ENCODE assay signal across 37 cellular contexts in genomic region chr1:102015728-102016127, GRCh38. TPM values are rescaled to one million over a fixed set of nuclear protein-coding genes. Genes with fewer than 3 reads are reported as not detected.
"Had no signal": no experiment of that assay in that cellular context is flagged by ENCODE, and none has a peak within 500 bp of the region (broad histone marks: within the 10 kb centered on the region; RNA-seq: fewer than 3 reads in every experiment).

No MANE protein-coding gene starts in this region.

- H3K27me3 ChIP-seq: adrenal gland, ascending aorta, body of pancreas, brain microvascular endothelial cell, breast epithelium, cardiac muscle cell had no signal

- DNase-seq: activated effector memory CD4-positive, alpha-beta T cell treated with anti-CD3 and anti-CD28 coated beads, Interleukin-2, amount 50 U/mL, for 16 hours; activated effector memory CD4-positive, alpha-beta T cell treated with Interleukin-2 at 50 U/mL for 16 hours; activated gamma-delta T cell; activated gamma-delta T cell treated with Interleukin-2 at 50 U/mL for 16 hours; activated naive CD4-positive, alpha-beta T cell; activated naive CD4-positive, alpha-beta T cell treated with anti-CD3 and anti-CD28 coated beads for 36 hours; activated naive CD4-positive, alpha-beta T cell treated with anti-CD3 and anti-CD28 coated beads, Interleukin-2, amount 10 ng/mL, durations not matched to agents 7 days and 5 days; activated naive CD4-positive, alpha-beta T cell treated with anti-CD3 and anti-CD28 coated beads, Interleukin-2, amount 50 U/mL, for 16 hours; activated naive CD4-positive, alpha-beta T cell treated with Interleukin-2 at 50 U/mL for 16 hours; activated naive CD8-positive, alpha-beta T cell treated with anti-CD3 and anti-CD28 coated beads for 36 hours; activated naive CD8-positive, alpha-beta T cell treated with anti-CD3 and anti-CD28 coated beads, Interleukin-2, amount 10 ng/mL, durations not matched to agents 7 days and 5 days; activated naive CD8-positive, alpha-beta T cell treated with anti-CD3 and anti-CD28 coated beads, Interleukin-2, amount 50 U/mL, for 24 hours; activated T-cell treated with anti-CD3 and anti-CD28 coated beads, Interleukin-2, amount 50 U/mL, for 1 hour; activated T-cell treated with anti-CD3 and anti-CD28 coated beads, Interleukin-2, amount 50 U/mL, for 24 hours; activated T-cell treated with anti-CD3 and anti-CD28 coated beads, Interleukin-2, amount 50 U/mL, for 4 hours; activated T-cell treated with anti-CD3 and anti-CD28 coated beads, Interleukin-2, amount 50 U/mL, for 48 hours; activated T-cell treated with anti-CD3 and anti-CD28 coated beads, Interleukin-2, amount 50 U/mL, for 72 hours; adrenal gland; amniotic stem cell; amygdala; anterior cingulate cortex; aorta; body of pancreas; brain microvascular endothelial cell; caudate nucleus; central memory CD4-positive, alpha-beta T cell; cerebellar nuclear complex had no signal

- H3K4me3 ChIP-seq: adrenal gland, ascending aorta, body of pancreas, breast epithelium, cardiac muscle cell had no signal

- H3K4me1 ChIP-seq: adrenal gland, ascending aorta, body of pancreas, breast epithelium had no signal

- ATAC-seq: activated naive CD4-positive, alpha-beta T cell treated with anti-CD3 and anti-CD28 coated beads, Interleukin-2, amount 50 U/mL, for 72 hours; activated naive CD8-positive, alpha-beta T cell treated with anti-CD3 and anti-CD28 coated beads, Interleukin-2, amount 50 U/mL, for 24 hours; activated T-cell treated with anti-CD3 and anti-CD28 coated beads, Interleukin-2, amount 50 U/mL, for 4 hours; activated T-cell treated with anti-CD3 and anti-CD28 coated beads, Interleukin-2, amount 50 U/mL, for 72 hours; activated T-helper 17 cell treated with anti-CD3 and anti-CD28 coated beads, Interleukin-2, amount 50 U/mL, for 72 hours; body of pancreas had no signal

- H3K9me3 ChIP-seq: adrenal gland, ascending aorta, body of pancreas had no signal

- H3K36me3 ChIP-seq: adrenal gland, ascending aorta, brain microvascular endothelial cell, breast epithelium, cardiac muscle cell had no signal

- H3K27ac ChIP-seq: adrenal gland, ascending aorta, body of pancreas, brain microvascular endothelial cell, breast epithelium, cardiac muscle cell had no signal

RNA-seq across cellular contexts. Expression of gene OLFM3, which starts 19.0 kb away (rescaled TPM):
- total RNA-seq: activated naive CD4-positive, alpha-beta T cell treated with anti-CD3 and anti-CD28 coated beads for 36 hours; activated naive CD4-positive, alpha-beta T cell treated with anti-CD3 and anti-CD28 coated beads, Interleukin-2, amount 50 U/mL, for 72 hours; activated naive CD8-positive, alpha-beta T cell treated with anti-CD3 and anti-CD28 coated beads for 36 hours; activated naive CD8-positive, alpha-beta T cell treated with anti-CD3 and anti-CD28 coated beads, Interleukin-2, amount 10 ng/mL, durations not matched to agents 7 days and 5 days; activated T-cell treated with anti-CD3 and anti-CD28 coated beads, Interleukin-2, amount 50 U/mL, for 4 hours; activated T-cell treated with anti-CD3 and anti-CD28 coated beads, Interleukin-2, amount 50 U/mL, for 72 hours; activated T-helper 1 cell treated with anti-CD3 and anti-CD28 coated beads, Interleukin-12 subunit alpha, Interleukin-12 subunit beta, Interleukin-2, Interleukin-4 antibody, amounts not matched to agents 30 ng/mL and 10 ng/mL and 1 ng/mL, durations not matched to agents 14 hours and 24 hours and 36 hours; activated T-helper 17 cell treated with anti-CD3 and anti-CD28 coated beads, Interleukin-2, amount 50 U/mL, for 72 hours; activated T-helper 2 cell treated with anti-CD3 and anti-CD28 coated beads, Interferon-gamma antibody, Interleukin-2, Interleukin-4, amounts not matched to agents 10 μg/mL and 5 μg/mL and 100 μg/mL, durations not matched to agents 14 hours and 24 hours and 36 hours; aorta; ascending aorta; body of pancreas; breast epithelium; bronchial epithelial cell; cardiac muscle cell; cardiac septum; chondrocyte had no signal
